Comparison of ENCODE assay signal across 27 cellular contexts in genomic region chr15:85005319-85005718, GRCh38. TPM values are rescaled to one million over a fixed set of nuclear protein-coding genes. Genes with fewer than 3 reads are reported as not detected.
A peak's percentile ranks its signal among the peaks of the same experiment; 100 is the strongest.
DNase-seq lines count a peak whose midpoint lies in the region; ATAC-seq and TF ChIP-seq lines count a peak whose summit lies in the region.
"Had no signal": no experiment of that assay in that cellular context is flagged by ENCODE, and none has a peak within 500 bp of the region (broad histone marks: within the 10 kb centered on the region; RNA-seq: fewer than 3 reads in every experiment).

No MANE protein-coding gene starts in this region.

- TF ChIP-seq CTCF in SK-N-SH (IDR thresholded peaks at IDR 0.05) (peak; percentile 37), Panc1 (IDR thresholded peaks at IDR 0.05) (peak; percentile 20), fibroblast of the aortic adventitia (IDR thresholded peaks at IDR 0.05; ENCODE audit: insufficient read depth, low read length) (no peak), type B pancreatic cell (conservative IDR thresholded peaks at IDR 0.05) (peak; percentile 36), dorsolateral prefrontal cortex (IDR thresholded peaks at IDR 0.05 in 54 of 56, conservative IDR thresholded peaks at IDR 0.05 in 2 of 56; ENCODE audit: low read depth in 1 of 56, partially characterized antibody in 56 of 56) (peak in 12 of 56 donors; percentile 5 to 31 (median 14))

- CTCF ChIA-PET in SK-N-SH (lab: Yijun Ruan, JAX): interaction anchor here (1.2 kb wide), 3 partner anchors 9 to 24 kb away, joined by 3 to 4 read pairs (median 4); partner anchors contain the start of gene PDE8A
- CTCF ChIA-PET in Panc1 (lab: Charles Lee): no interaction called here
- CTCF ChIA-PET in activated CD4-positive, alpha-beta memory T cell treated with anti-CD3 and anti-CD28 coated beads for 36 hours (lab: Charles Lee): interaction anchor here (0.7 to 1.2 kb wide), 2 partner anchors 48 to 77 kb away, joined by 3 read pairs; no protein-coding TSS in a partner anchor

- peaks cover 31% of the 10 kb centered on the region for H3K4me1 Mint-ChIP-seq in type B pancreatic cell (ENCODE audit: unreplicated experiment)
- peaks cover 52% of the 10 kb centered on the region for H3K4me1 Mint-ChIP-seq in activated CD4-positive, alpha-beta memory T cell treated with anti-CD3 and anti-CD28 coated beads for 36 hours (ENCODE audit: low read depth)

- H3K9me3 ChIP-seq in SK-N-SH: no peaks in the 10 kb centered on the region
- H3K9me3 ChIP-seq in Panc1 (ENCODE audit: control insufficient read depth, insufficient read depth, low read depth, low read length): no peaks in the 10 kb centered on the region
- H3K9me3 ChIP-seq: breast epithelium had no signal

- H3K27ac Mint-ChIP-seq in type B pancreatic cell: no peak overlapping the region
- H3K27ac Mint-ChIP-seq in activated CD4-positive, alpha-beta memory T cell treated with anti-CD3 and anti-CD28 coated beads for 36 hours: no peak overlapping the region
- H3K27ac Mint-ChIP-seq: activated CD4-positive, alpha-beta T cell treated with anti-CD3 and anti-CD28 coated beads, Interleukin-2, amount 10 ng/mL, durations not matched to agents 7 days and 5 days; activated naive CD8-positive, alpha-beta T cell treated with anti-CD3 and anti-CD28 coated beads, Interleukin-2, amount 50 U/mL, for 24 hours had no signal

- H3K27ac ChIP-seq in SK-N-SH (ENCODE audit: low read depth in 2 of 2, low read length in 1 of 2) (no peak overlapping the region), Panc1 (ENCODE audit: low read length) (no peak overlapping the region), dorsolateral prefrontal cortex (peak overlapping the region in 19 of 59 donors; percentile 6 to 77 (median 38))
- H3K27ac ChIP-seq: 22Rv1, breast epithelium, parathyroid adenoma, skin epidermis had no signal

- no peak overlapping the region for H2AFZ ChIP-seq in SK-N-SH (ENCODE audit: low read depth)
- H2AFZ ChIP-seq: parathyroid adenoma had no signal

- H3K27me3 Mint-ChIP-seq in type B pancreatic cell: no peaks in the 10 kb centered on the region
- no peaks in the 10 kb centered on the region for H3K27me3 Mint-ChIP-seq in activated CD4-positive, alpha-beta memory T cell treated with anti-CD3 and anti-CD28 coated beads for 36 hours
- H3K27me3 Mint-ChIP-seq: activated CD4-positive, alpha-beta T cell treated with anti-CD3 and anti-CD28 coated beads, Interleukin-2, amount 10 ng/mL, durations not matched to agents 7 days and 5 days; activated naive CD8-positive, alpha-beta T cell treated with anti-CD3 and anti-CD28 coated beads, Interleukin-2, amount 50 U/mL, for 24 hours; IgD-negative memory B cell; naive thymus-derived CD8-positive, alpha-beta T cell had no signal

- H3K36me3 ChIP-seq in SK-N-SH (replicated peaks in 1 of 2; ENCODE audit: control insufficient read depth in 1 of 2, insufficient read depth in 2 of 2, low read length in 1 of 2) (no peaks in the 10 kb centered on the region), Panc1 (ENCODE audit: control insufficient read depth, insufficient read depth, low read length) (no peaks in the 10 kb centered on the region)
- H3K36me3 ChIP-seq: breast epithelium had no signal

- POLR2A ChIA-PET in SK-N-SH (lab: Yijun Ruan, JAX): no interaction called here
- POLR2A ChIA-PET in Panc1 (lab: Charles Lee): no interaction called here
- POLR2A ChIA-PET in activated CD4-positive, alpha-beta memory T cell treated with anti-CD3 and anti-CD28 coated beads for 36 hours (lab: Charles Lee): no interaction called here

- no peak for TF ChIP-seq EP300 in SK-N-SH (IDR thresholded peaks at IDR 0.05; ENCODE audit: borderline replicate concordance in 1 of 2, low read depth in 1 of 2, low read length in 1 of 2)

- BruUV-seq in Panc1 (replicated peaks; lab: Mats Ljungman, UMichigan): no TSS peak

- no peak overlapping the region for H3K4me3 ChIP-seq in SK-N-SH (ENCODE audit: low read depth in 2 of 2, low read length in 1 of 2)
- no peak overlapping the region for H3K4me3 ChIP-seq in Panc1 (ENCODE audit: low read depth in 2 of 2, low read length in 2 of 2)
- no peak overlapping the region for H3K4me3 ChIP-seq in fibroblast of the aortic adventitia (ENCODE audit: low read depth, low read length)
- H3K4me3 ChIP-seq in dorsolateral prefrontal cortex: no peak overlapping the region
- H3K4me3 ChIP-seq: breast epithelium, skin epidermis had no signal

- in situ Hi-C loops in Panc1 (cut with HindIII; ENCODE audit: low pct_unique_long_range_greater_than_20kb, low sequenced_read_pairs): no loop called here

- H3K4me1 ChIP-seq in SK-N-SH (ENCODE audit: control insufficient read depth in 1 of 2, insufficient read depth in 2 of 2, low read depth in 1 of 2, low read length in 1 of 2): peaks cover 5 to 11% of the 10 kb centered on the region in 2 experiments; a peak in 2 of 4 replicates
- H3K4me1 ChIP-seq in Panc1 (ENCODE audit: control insufficient read depth, insufficient read depth, low read length): peaks cover 4% of the 10 kb centered on the region; the same call in 1 of the 2 replicates

- H3K27me3 ChIP-seq in SK-N-SH (ENCODE audit: insufficient read depth) (no peaks in the 10 kb centered on the region), Panc1 (ENCODE audit: control insufficient read depth, insufficient read depth, low read length) (no peaks in the 10 kb centered on the region), dorsolateral prefrontal cortex (no peaks in the 10 kb centered on the region)
- H3K27me3 ChIP-seq: breast epithelium had no signal

- peaks cover 95% of the 10 kb centered on the region for H3K79me2 ChIP-seq in SK-N-SH (ENCODE audit: insufficient read depth)

- WGBS in SK-N-SH (ENCODE audit: low lambda C conversion rate): 94% methylated on average over 2 of the region's 2 CpGs

- no peak overlapping the region for H3K4me2 ChIP-seq in SK-N-SH

- intact Hi-C loops in Panc1 (cut with micrococcal nuclease; ENCODE audit: unreplicated experiment): no loop called here
- intact Hi-C loops in activated CD4-positive, alpha-beta memory T cell treated with anti-CD3 and anti-CD28 coated beads for 36 hours (cut with micrococcal nuclease): no loop called here
- intact Hi-C loops in dorsolateral prefrontal cortex (cut with DNase I): no loop called here

- no peak overlapping the region for H3K4me3 Mint-ChIP-seq in type B pancreatic cell
- H3K4me3 Mint-ChIP-seq in activated CD4-positive, alpha-beta memory T cell treated with anti-CD3 and anti-CD28 coated beads for 36 hours: no peak overlapping the region
- H3K4me3 Mint-ChIP-seq: activated CD4-positive, alpha-beta T cell treated with anti-CD3 and anti-CD28 coated beads, Interleukin-2, amount 10 ng/mL, durations not matched to agents 7 days and 5 days; activated naive CD8-positive, alpha-beta T cell treated with anti-CD3 and anti-CD28 coated beads, Interleukin-2, amount 50 U/mL, for 24 hours; naive thymus-derived CD8-positive, alpha-beta T cell; stimulated activated naive CD8-positive, alpha-beta T cell treated with anti-CD3 and anti-CD28 coated beads, Interleukin-15, amount 100 ng/mL, for 72 hours had no signal

- peaks cover 23% of the 10 kb centered on the region; the same call in 1 of the 2 replicates for H4K20me1 ChIP-seq in SK-N-SH (ENCODE audit: insufficient read depth)

- ATAC-seq in SK-N-SH treated with all-trans-retinoic acid at 6 μM for 48 hours: no peak
- no peak for ATAC-seq in Panc1
- ATAC-seq: activated naive CD8-positive, alpha-beta T cell treated with anti-CD3 and anti-CD28 coated beads, Interleukin-2, amount 50 U/mL, for 24 hours; left cardiac atrium; naive thymus-derived CD8-positive, alpha-beta T cell; stimulated activated naive CD8-positive, alpha-beta T cell treated with anti-CD3 and anti-CD28 coated beads, Interleukin-15, amount 100 ng/mL, for 72 hours had no signal

- no peak for TF ChIP-seq RAD21 in SK-N-SH (IDR thresholded peaks at IDR 0.05; ENCODE audit: low read length)

- H3K36me3 Mint-ChIP-seq in type B pancreatic cell: no peaks in the 10 kb centered on the region
- H3K36me3 Mint-ChIP-seq in activated CD4-positive, alpha-beta memory T cell treated with anti-CD3 and anti-CD28 coated beads for 36 hours: no peaks in the 10 kb centered on the region
- H3K36me3 Mint-ChIP-seq: IgD-negative memory B cell had no signal

- no peaks in the 10 kb centered on the region for H3K9me3 Mint-ChIP-seq in type B pancreatic cell
- no peaks in the 10 kb centered on the region for H3K9me3 Mint-ChIP-seq in activated CD4-positive, alpha-beta memory T cell treated with anti-CD3 and anti-CD28 coated beads for 36 hours
- H3K9me3 Mint-ChIP-seq: activated CD4-positive, alpha-beta T cell treated with anti-CD3 and anti-CD28 coated beads, Interleukin-2, amount 10 ng/mL, durations not matched to agents 7 days and 5 days; activated naive CD8-positive, alpha-beta T cell treated with anti-CD3 and anti-CD28 coated beads, Interleukin-2, amount 50 U/mL, for 24 hours; IgD-negative memory B cell; naive thymus-derived CD8-positive, alpha-beta T cell; stimulated activated naive CD8-positive, alpha-beta T cell treated with anti-CD3 and anti-CD28 coated beads, Interleukin-15, amount 100 ng/mL, for 72 hours had no signal

- H3F3A ChIP-seq in SK-N-SH (replicated peaks; ENCODE audit: insufficient read depth): no peaks in the 10 kb centered on the region

- H3K9ac ChIP-seq in SK-N-SH: no peak overlapping the region
- H3K9ac ChIP-seq: parathyroid adenoma had no signal

- DNase-seq in SK-N-SH (no peak), Panc1 (ENCODE audit: low read depth, low spot score) (no peak), fibroblast of the aortic adventitia (ENCODE audit: low read depth) (peak; percentile 35), type B pancreatic cell (ENCODE audit: extremely low spot score, unreplicated experiment) (no peak), dorsolateral prefrontal cortex (no peak), ureter (ENCODE audit: low spot score) (no peak)
- DNase-seq in activated CD4-positive, alpha-beta memory T cell treated with anti-CD3 and anti-CD28 coated beads for 36 hours: no peak
- DNase-seq: activated CD4-positive, alpha-beta T cell treated with anti-CD3 and anti-CD28 coated beads, Interleukin-2, amount 10 ng/mL, durations not matched to agents 7 days and 5 days; activated CD8-positive, alpha-beta memory T cell treated with anti-CD3 and anti-CD28 coated beads, Interleukin-2, amount 50 U/mL, for 48 hours; activated effector memory CD4-positive, alpha-beta T cell treated with Interleukin-2 at 50 U/mL for 16 hours; activated naive CD8-positive, alpha-beta T cell treated with anti-CD3 and anti-CD28 coated beads, Interleukin-2, amount 50 U/mL, for 24 hours; GDM1; left cardiac atrium; mesendoderm; MM.1S; naive thymus-derived CD8-positive, alpha-beta T cell; NCI-H1436 treated with DMSO at 0.1 percent for 48 hours; NCI-H526 treated with DMSO at 0.1 percent for 48 hours; SIG-M5; stimulated activated CD4-positive, alpha-beta T cell treated with anti-CD3 and anti-CD28 coated beads, Interleukin-2, amount 100 ng/mL, for 48 hours; stimulated activated naive CD8-positive, alpha-beta T cell treated with anti-CD3 and anti-CD28 coated beads, Interleukin-15, amount 100 ng/mL, for 72 hours had no signal

- no peaks in the 10 kb centered on the region for H3K9me2 ChIP-seq in SK-N-SH

RNA-seq across cellular contexts. Expression of gene PDE8A, which starts 23.7 kb away (rescaled TPM):
- polyA plus RNA-seq in SK-N-SH (2012; rRNA removed): 13.4 and 18.7 TPM in 2 replicates
- 14.2 and 15.4 TPM in 2 replicates for polyA plus RNA-seq in SK-N-SH (2012; cell fraction: cytosol; rRNA removed)
- polyA plus RNA-seq in SK-N-SH (2012; cell fraction: nucleus; rRNA removed): 46.7 and 59.2 TPM in 2 replicates
- 40.0 TPM for total RNA-seq in Panc1 (2021; ENCODE audit: unreplicated experiment)
- polyA plus RNA-seq in Panc1 (2012; ENCODE audit: insufficient read length): 21.0 TPM
- total RNA-seq in fibroblast of the aortic adventitia (ENCODE audit: low replicate concordance): 20.6 and 26.2 TPM in 2 replicates
- total RNA-seq in type B pancreatic cell (ENCODE audit: low replicate concordance): 22.8 and 41.8 TPM in 2 replicates
- total RNA-seq in activated CD4-positive, alpha-beta memory T cell treated with anti-CD3 and anti-CD28 coated beads for 36 hours: 10 to 100 TPM; 20.8 to 21.2 TPM
- 100 to 1,000 TPM in 47 of 120 experiments, 10 to 100 TPM in 73; 30.4 to 316 (median 86.1) TPM for total RNA-seq in dorsolateral prefrontal cortex
- 67.4 TPM for total RNA-seq in ureter
